ENCODE assay signal across 8 cellular contexts in genomic region chr13:96822900-96823299, GRCh38.
DNase-seq lines count a peak whose midpoint lies in the region; ATAC-seq and TF ChIP-seq lines count a peak whose summit lies in the region.

No MANE protein-coding gene starts in this region.

- intact Hi-C loops in ovary (cut with DNase I): no loop called here

- ATAC-seq in foreskin keratinocyte (peak; percentile 48), GM21390 (IDR thresholded peaks at IDR 0.05; ENCODE audit: unreplicated experiment) (no peak), GM19452 (IDR thresholded peaks at IDR 0.05; ENCODE audit: unreplicated experiment) (no peak)
- no peak for ATAC-seq in stimulated activated effector memory CD8-positive, alpha-beta T cell treated with anti-CD3 and anti-CD28 coated beads, Interleukin-12 subunit alpha, Interleukin-12 subunit beta, amount 100 ng/mL, for 72 hours

- H3K27me3 ChIP-seq in NT2/D1 (ENCODE audit: insufficient read depth, insufficient read length) (no peaks in the 10 kb centered on the region), foreskin keratinocyte (no peaks in the 10 kb centered on the region), ovary (no peaks in the 10 kb centered on the region)

- no peak overlapping the region for H3K4me3 Mint-ChIP-seq in stimulated activated effector memory CD8-positive, alpha-beta T cell treated with anti-CD3 and anti-CD28 coated beads, Interleukin-12 subunit alpha, Interleukin-12 subunit beta, amount 100 ng/mL, for 72 hours

- in situ Hi-C loops in ACHN (cut with HindIII; ENCODE audit: low pct_ligation_motif_present, low pct_unique_long_range_greater_than_20kb, low sequenced_read_pairs): no loop called here

- no peak for TF ChIP-seq POLR2A in ovary (IDR thresholded peaks at IDR 0.05)

- H3K27ac Mint-ChIP-seq in stimulated activated effector memory CD8-positive, alpha-beta T cell treated with anti-CD3 and anti-CD28 coated beads, Interleukin-12 subunit alpha, Interleukin-12 subunit beta, amount 100 ng/mL, for 72 hours: no peak overlapping the region

- H3K36me3 ChIP-seq in NT2/D1 (ENCODE audit: insufficient read depth, insufficient read length, low read length): no peaks in the 10 kb centered on the region
- H3K36me3 ChIP-seq in ovary: no peaks in the 10 kb centered on the region

- DNase-seq in ACHN (peak; percentile 29), GM20000 (ENCODE audit: low spot score) (peak; percentile 20), NT2/D1 (ENCODE audit: low read depth, low spot score) (peak; percentile 36), foreskin keratinocyte (peak in 1 of 2 donors; percentile 13), ovary (no peak)
- no peak for DNase-seq in stimulated activated effector memory CD8-positive, alpha-beta T cell treated with anti-CD3 and anti-CD28 coated beads, Interleukin-12 subunit alpha, Interleukin-12 subunit beta, amount 100 ng/mL, for 72 hours (ENCODE audit: low spot score in 2 of 2)

- no peaks in the 10 kb centered on the region for H3K4me1 Mint-ChIP-seq in stimulated activated effector memory CD8-positive, alpha-beta T cell treated with anti-CD3 and anti-CD28 coated beads, Interleukin-12 subunit alpha, Interleukin-12 subunit beta, amount 100 ng/mL, for 72 hours

- H3K4me3 ChIP-seq in NT2/D1 (ENCODE audit: insufficient read length, low read depth): no peak overlapping the region
- no peak overlapping the region for H3K4me3 ChIP-seq in ovary

- TF ChIP-seq CTCF in GM20000 (IDR thresholded peaks at IDR 0.05; ENCODE audit: extremely low read depth, missing control alignments): peak; percentile 6
- TF ChIP-seq CTCF in foreskin keratinocyte (conservative IDR thresholded peaks at IDR 0.05): peak; percentile 21
- TF ChIP-seq CTCF in ovary (IDR thresholded peaks at IDR 0.05): no peak

- no peaks in the 10 kb centered on the region for H3K36me3 Mint-ChIP-seq in stimulated activated effector memory CD8-positive, alpha-beta T cell treated with anti-CD3 and anti-CD28 coated beads, Interleukin-12 subunit alpha, Interleukin-12 subunit beta, amount 100 ng/mL, for 72 hours

- no peaks in the 10 kb centered on the region for H3K9me3 Mint-ChIP-seq in stimulated activated effector memory CD8-positive, alpha-beta T cell treated with anti-CD3 and anti-CD28 coated beads, Interleukin-12 subunit alpha, Interleukin-12 subunit beta, amount 100 ng/mL, for 72 hours

- no peak overlapping the region for H3K9ac ChIP-seq in NT2/D1 (ENCODE audit: insufficient read length, low read depth)

- H3K27ac ChIP-seq in foreskin keratinocyte (no peak overlapping the region), ovary (no peak overlapping the region)

- TF ChIP-seq EP300 in ovary (IDR thresholded peaks at IDR 0.05): no peak

- no peaks in the 10 kb centered on the region for H3K9me3 ChIP-seq in NT2/D1 (ENCODE audit: insufficient read depth, low read length)
- H3K9me3 ChIP-seq in ovary: no peaks in the 10 kb centered on the region

- H3K4me1 ChIP-seq in NT2/D1 (ENCODE audit: insufficient read depth, insufficient read length) (no peaks in the 10 kb centered on the region), foreskin keratinocyte (no peaks in the 10 kb centered on the region), ovary (ENCODE audit: insufficient read depth) (no peaks in the 10 kb centered on the region)

Comparison
In these comparisons a context has a peak if more than half of its experiments do, and no peak if none do; other contexts are left out.
1. DNase-seq: peak in ACHN (single experiment), GM20000 (single experiment) and NT2/D1 (single experiment); none in stimulated activated effector memory CD8-positive, alpha-beta T cell treated with anti-CD3 and anti-CD28 coated beads, Interleukin-12 subunit alpha, Interleukin-12 subunit beta, amount 100 ng/mL, for 72 hours (0 of 2) and ovary (0 of 5).
2. CTCF ChIP-seq: peak in GM20000 (single experiment) and foreskin keratinocyte (single experiment); none in ovary (0 of 3).